Comparison of ENCODE assay signal across 8 cellular contexts in genomic region chr11:57711414-57712255, GRCh38. TPM values are rescaled to one million over a fixed set of nuclear protein-coding genes. Genes with fewer than 3 reads are reported as not detected.
DNase-seq lines count a peak whose midpoint lies in the region; ATAC-seq and TF ChIP-seq lines count a peak whose summit lies in the region.

Gene MED19 (minus strand): TSS chr11:57712215. CDS start chr11:57712179, 36 bp downstream.

- H3K36me3 Mint-ChIP-seq in activated T-helper 17 cell treated with anti-CD3 and anti-CD28 coated beads, Interleukin-2, amount 50 U/mL, for 72 hours (ENCODE audit: low read depth) = peaks cover 39% of the 10 kb centered on the region

- TF ChIP-seq CTCF in RWPE1 (conservative IDR thresholded peaks at IDR 0.05; ENCODE audit: low read depth) (no peak), fibroblast of pulmonary artery (IDR thresholded peaks at IDR 0.05; ENCODE audit: low read length, missing control alignments) (no peak)

- POLR2A ChIA-PET in RWPE1 (lab: Yijun Ruan, JAX; ENCODE audit: low non-redundant PET) = interaction anchor here (0.6 to 0.8 kb wide), 2 partner anchors 14 to 41 kb away, joined by 3 read pairs; no protein-coding TSS in a partner anchor

- ATAC-seq in GM21786 (IDR thresholded peaks at IDR 0.05; ENCODE audit: unreplicated experiment) = peak; percentile 33
- ATAC-seq in activated T-helper 17 cell treated with anti-CD3 and anti-CD28 coated beads, Interleukin-2, amount 50 U/mL, for 72 hours (replicated peaks) = peak; percentile 51

- no peaks in the 10 kb centered on the region for H3K27me3 Mint-ChIP-seq in activated T-helper 17 cell treated with anti-CD3 and anti-CD28 coated beads, Interleukin-2, amount 50 U/mL, for 72 hours

- H3K36me3 ChIP-seq in KOPT-K1 (ENCODE audit: insufficient read depth, low read length) (peaks cover 20% of the 10 kb centered on the region; the same call in 1 of the 2 replicates), neuron (ENCODE audit: insufficient read depth, low read length) (peaks cover 15% of the 10 kb centered on the region)

- CTCF ChIA-PET in RWPE1 (lab: Yijun Ruan, JAX) = no interaction called here

- DNase-seq in DMS79 (lab: John Stamatoyannopoulos, UW) = peak; percentile 88
- peak; percentile 98 for DNase-seq in RWPE1 (ENCODE audit: low spot score)
- peak; percentile 74 for DNase-seq in fibroblast of pulmonary artery (ENCODE audit: low read depth)
- peak; percentile 28 for DNase-seq in stromal cell of bone marrow (ENCODE audit: low read depth)

- peaks cover 27% of the 10 kb centered on the region for H3K4me1 Mint-ChIP-seq in activated T-helper 17 cell treated with anti-CD3 and anti-CD28 coated beads, Interleukin-2, amount 50 U/mL, for 72 hours

- H3K4me3 Mint-ChIP-seq in activated T-helper 17 cell treated with anti-CD3 and anti-CD28 coated beads, Interleukin-2, amount 50 U/mL, for 72 hours = peak within 1 kb of the TSS; percentile 97

- no peaks in the 10 kb centered on the region for H3K9me3 Mint-ChIP-seq in activated T-helper 17 cell treated with anti-CD3 and anti-CD28 coated beads, Interleukin-2, amount 50 U/mL, for 72 hours

- peaks cover 23% of the 10 kb centered on the region for H3K4me1 ChIP-seq in neuron (ENCODE audit: insufficient read depth, low read length)

- H3K9me3 ChIP-seq in KOPT-K1 (ENCODE audit: insufficient read depth, low read length, poor library complexity, severe bottlenecking) (no peaks in the 10 kb centered on the region), neuron (ENCODE audit: low read length) (no peaks in the 10 kb centered on the region)

- no peaks in the 10 kb centered on the region for H3K27me3 ChIP-seq in neuron (ENCODE audit: insufficient read depth, low read length)

- H2AFZ ChIP-seq in neuron (ENCODE audit: low read depth, low read length) = peak within 1 kb of the TSS; percentile 27

- peak within 1 kb of the TSS; percentile 100 for H3K4me3 ChIP-seq in fibroblast of pulmonary artery (replicated peaks; ENCODE audit: low read depth, low read length)
- peak within 1 kb of the TSS; percentile 67 for H3K4me3 ChIP-seq in neuron (ENCODE audit: low read length)

- peak within 1 kb of the TSS; percentile 94 for H3K27ac Mint-ChIP-seq in activated T-helper 17 cell treated with anti-CD3 and anti-CD28 coated beads, Interleukin-2, amount 50 U/mL, for 72 hours

- H3K27ac ChIP-seq in KOPT-K1 (ENCODE audit: low read depth, low read length, poor library complexity, severe bottlenecking) (peak within 1 kb of the TSS; percentile 85), RWPE1 (peak within 1 kb of the TSS; percentile 94)

RNA-seq across cellular contexts. Expression of gene MED19, which starts in this region (rescaled TPM):
- 10 to 100 TPM; 10.9 to 12.3 TPM for total RNA-seq in activated T-helper 17 cell treated with anti-CD3 and anti-CD28 coated beads, Interleukin-2, amount 50 U/mL, for 72 hours

Comparison
In these comparisons a context has a peak if more than half of its experiments do, and no peak if none do; other contexts are left out.
1. Peak in every context shown above with its lines: DNase-seq, ATAC-seq, H3K4me3 ChIP-seq and H3K27ac ChIP-seq.
2. DNase-seq: peak in every context shown above with its lines; median percentile 98 in RWPE1; 88 in DMS79; 74 in fibroblast of pulmonary artery; 28 in stromal cell of bone marrow.